ENCODE assay signal across 1 cellular context in the genomic region with DNA sequence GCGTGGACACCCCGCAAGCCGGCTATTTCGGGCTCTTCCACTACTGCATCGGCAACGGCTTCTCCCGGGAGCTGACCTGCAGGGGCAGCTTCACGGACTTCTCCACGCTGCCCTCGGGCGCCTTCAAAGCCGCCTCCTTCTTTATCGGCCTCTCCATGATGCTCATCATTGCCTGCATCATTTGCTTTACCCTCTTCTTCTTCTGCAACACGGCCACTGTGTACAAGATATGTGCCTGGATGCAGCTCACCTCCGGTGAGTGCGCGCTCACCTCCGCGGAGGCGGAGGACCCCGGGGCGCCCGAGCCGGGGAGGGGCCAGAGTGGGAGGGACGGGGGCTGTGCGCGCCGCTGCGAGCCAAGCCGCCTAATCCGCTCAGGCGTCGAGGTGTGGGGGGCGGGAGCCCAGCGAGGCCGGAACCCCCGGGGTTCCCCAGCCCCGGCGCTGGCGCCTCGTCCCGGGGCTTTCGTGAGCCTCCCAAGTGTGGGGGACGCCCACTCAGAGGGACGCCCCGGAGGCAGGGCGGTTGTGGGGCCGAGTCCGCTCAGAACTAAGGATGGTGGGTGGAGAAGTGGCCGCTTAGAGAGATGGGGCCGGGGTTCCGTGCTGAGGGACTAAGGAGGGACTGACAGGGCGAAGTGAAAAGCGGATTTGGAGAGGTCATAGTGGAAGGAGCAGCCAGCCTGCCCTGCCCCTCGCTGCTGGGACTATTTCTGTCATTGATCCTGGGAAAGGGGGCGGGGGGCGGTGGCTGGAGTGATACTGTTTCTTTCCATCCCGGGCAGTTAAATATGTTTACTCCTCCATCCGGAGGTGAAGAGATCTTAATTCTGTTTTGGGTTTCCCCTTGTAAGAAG.
TF ChIP-seq lines count a peak whose summit lies in the region.

No MANE protein-coding gene starts in this region.

TF ChIP-seq in H1, 55 proteins besides CTCF, POLR2A, EP300 and RAD21 (continued from another document):
- TF ChIP-seq SAP30 (IDR thresholded peaks at IDR 0.05; ENCODE audit: insufficient read depth, insufficient replicate concordance, low read length): no peak
- TF ChIP-seq, protein P1, sequence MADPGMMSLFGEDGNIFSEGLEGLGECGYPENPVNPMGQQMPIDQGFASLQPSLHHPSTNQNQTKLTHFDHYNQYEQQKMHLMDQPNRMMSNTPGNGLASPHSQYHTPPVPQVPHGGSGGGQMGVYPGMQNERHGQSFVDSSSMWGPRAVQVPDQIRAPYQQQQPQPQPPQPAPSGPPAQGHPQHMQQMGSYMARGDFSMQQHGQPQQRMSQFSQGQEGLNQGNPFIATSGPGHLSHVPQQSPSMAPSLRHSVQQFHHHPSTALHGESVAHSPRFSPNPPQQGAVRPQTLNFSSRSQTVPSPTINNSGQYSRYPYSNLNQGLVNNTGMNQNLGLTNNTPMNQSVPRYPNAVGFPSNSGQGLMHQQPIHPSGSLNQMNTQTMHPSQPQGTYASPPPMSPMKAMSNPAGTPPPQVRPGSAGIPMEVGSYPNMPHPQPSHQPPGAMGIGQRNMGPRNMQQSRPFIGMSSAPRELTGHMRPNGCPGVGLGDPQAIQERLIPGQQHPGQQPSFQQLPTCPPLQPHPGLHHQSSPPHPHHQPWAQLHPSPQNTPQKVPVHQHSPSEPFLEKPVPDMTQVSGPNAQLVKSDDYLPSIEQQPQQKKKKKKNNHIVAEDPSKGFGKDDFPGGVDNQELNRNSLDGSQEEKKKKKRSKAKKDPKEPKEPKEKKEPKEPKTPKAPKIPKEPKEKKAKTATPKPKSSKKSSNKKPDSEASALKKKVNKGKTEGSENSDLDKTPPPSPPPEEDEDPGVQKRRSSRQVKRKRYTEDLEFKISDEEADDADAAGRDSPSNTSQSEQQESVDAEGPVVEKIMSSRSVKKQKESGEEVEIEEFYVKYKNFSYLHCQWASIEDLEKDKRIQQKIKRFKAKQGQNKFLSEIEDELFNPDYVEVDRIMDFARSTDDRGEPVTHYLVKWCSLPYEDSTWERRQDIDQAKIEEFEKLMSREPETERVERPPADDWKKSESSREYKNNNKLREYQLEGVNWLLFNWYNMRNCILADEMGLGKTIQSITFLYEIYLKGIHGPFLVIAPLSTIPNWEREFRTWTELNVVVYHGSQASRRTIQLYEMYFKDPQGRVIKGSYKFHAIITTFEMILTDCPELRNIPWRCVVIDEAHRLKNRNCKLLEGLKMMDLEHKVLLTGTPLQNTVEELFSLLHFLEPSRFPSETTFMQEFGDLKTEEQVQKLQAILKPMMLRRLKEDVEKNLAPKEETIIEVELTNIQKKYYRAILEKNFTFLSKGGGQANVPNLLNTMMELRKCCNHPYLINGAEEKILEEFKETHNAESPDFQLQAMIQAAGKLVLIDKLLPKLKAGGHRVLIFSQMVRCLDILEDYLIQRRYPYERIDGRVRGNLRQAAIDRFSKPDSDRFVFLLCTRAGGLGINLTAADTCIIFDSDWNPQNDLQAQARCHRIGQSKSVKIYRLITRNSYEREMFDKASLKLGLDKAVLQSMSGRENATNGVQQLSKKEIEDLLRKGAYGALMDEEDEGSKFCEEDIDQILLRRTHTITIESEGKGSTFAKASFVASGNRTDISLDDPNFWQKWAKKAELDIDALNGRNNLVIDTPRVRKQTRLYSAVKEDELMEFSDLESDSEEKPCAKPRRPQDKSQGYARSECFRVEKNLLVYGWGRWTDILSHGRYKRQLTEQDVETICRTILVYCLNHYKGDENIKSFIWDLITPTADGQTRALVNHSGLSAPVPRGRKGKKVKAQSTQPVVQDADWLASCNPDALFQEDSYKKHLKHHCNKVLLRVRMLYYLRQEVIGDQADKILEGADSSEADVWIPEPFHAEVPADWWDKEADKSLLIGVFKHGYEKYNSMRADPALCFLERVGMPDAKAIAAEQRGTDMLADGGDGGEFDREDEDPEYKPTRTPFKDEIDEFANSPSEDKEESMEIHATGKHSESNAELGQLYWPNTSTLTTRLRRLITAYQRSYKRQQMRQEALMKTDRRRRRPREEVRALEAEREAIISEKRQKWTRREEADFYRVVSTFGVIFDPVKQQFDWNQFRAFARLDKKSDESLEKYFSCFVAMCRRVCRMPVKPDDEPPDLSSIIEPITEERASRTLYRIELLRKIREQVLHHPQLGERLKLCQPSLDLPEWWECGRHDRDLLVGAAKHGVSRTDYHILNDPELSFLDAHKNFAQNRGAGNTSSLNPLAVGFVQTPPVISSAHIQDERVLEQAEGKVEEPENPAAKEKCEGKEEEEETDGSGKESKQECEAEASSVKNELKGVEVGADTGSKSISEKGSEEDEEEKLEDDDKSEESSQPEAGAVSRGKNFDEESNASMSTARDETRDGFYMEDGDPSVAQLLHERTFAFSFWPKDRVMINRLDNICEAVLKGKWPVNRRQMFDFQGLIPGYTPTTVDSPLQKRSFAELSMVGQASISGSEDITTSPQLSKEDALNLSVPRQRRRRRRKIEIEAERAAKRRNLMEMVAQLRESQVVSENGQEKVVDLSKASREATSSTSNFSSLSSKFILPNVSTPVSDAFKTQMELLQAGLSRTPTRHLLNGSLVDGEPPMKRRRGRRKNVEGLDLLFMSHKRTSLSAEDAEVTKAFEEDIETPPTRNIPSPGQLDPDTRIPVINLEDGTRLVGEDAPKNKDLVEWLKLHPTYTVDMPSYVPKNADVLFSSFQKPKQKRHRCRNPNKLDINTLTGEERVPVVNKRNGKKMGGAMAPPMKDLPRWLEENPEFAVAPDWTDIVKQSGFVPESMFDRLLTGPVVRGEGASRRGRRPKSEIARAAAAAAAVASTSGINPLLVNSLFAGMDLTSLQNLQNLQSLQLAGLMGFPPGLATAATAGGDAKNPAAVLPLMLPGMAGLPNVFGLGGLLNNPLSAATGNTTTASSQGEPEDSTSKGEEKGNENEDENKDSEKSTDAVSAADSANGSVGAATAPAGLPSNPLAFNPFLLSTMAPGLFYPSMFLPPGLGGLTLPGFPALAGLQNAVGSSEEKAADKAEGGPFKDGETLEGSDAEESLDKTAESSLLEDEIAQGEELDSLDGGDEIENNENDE (IDR thresholded peaks at IDR 0.05; ENCODE audit: insufficient replicate concordance, low read length): no peak
